1 cellular context compared by ENCODE assay signal in the genomic region with DNA sequence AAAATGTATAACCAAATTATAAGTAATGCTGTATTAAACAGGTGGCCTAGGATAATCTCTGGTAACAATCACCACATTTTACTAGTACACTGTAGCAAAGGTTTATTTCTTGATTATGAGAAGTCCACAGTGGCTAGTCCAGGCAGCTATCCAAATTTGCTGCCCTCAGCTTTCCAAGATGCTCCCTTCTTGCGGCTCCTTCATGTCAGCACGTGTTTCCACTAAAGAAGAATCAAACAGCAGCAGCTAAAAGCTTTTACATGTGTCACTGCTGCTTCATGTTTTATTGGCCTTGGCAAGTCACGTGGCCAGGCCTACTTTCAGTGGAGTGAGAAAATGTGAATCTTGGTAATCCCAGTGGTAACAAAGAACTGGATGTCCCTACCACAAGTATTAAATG.
TF ChIP-seq lines count a peak whose summit lies in the region.

No MANE protein-coding gene starts in this region.

TF ChIP-seq in IMR-90, 13 proteins besides CTCF, POLR2A, EP300 and RAD21 (continued from another document):
- TF ChIP-seq, protein P1, sequence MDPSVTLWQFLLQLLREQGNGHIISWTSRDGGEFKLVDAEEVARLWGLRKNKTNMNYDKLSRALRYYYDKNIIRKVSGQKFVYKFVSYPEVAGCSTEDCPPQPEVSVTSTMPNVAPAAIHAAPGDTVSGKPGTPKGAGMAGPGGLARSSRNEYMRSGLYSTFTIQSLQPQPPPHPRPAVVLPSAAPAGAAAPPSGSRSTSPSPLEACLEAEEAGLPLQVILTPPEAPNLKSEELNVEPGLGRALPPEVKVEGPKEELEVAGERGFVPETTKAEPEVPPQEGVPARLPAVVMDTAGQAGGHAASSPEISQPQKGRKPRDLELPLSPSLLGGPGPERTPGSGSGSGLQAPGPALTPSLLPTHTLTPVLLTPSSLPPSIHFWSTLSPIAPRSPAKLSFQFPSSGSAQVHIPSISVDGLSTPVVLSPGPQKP (IDR thresholded peaks at IDR 0.05; ENCODE audit: borderline replicate concordance, low read depth, low read length): no peak
- no peak for TF ChIP-seq CEBPB (IDR thresholded peaks at IDR 0.05; ENCODE audit: low read depth, low read length)
- no peak for TF ChIP-seq SMC3 (IDR thresholded peaks at IDR 0.05; ENCODE audit: low read depth, low read length)
- TF ChIP-seq USF2 (IDR thresholded peaks at IDR 0.05; ENCODE audit: low read depth, low read length): peak; percentile 59
- TF ChIP-seq RCOR1 (IDR thresholded peaks at IDR 0.05; ENCODE audit: insufficient replicate concordance, low read length): no peak
- peak; percentile 27; the same call in 1 of the 2 replicates for TF ChIP-seq BHLHE40 (IDR thresholded peaks at IDR 0.05; ENCODE audit: low read depth, low read length)
